Comparison of ENCODE assay signal across 8 cellular contexts in genomic region chr6:30060982-30061765, GRCh38. TPM values are rescaled to one million over a fixed set of nuclear protein-coding genes. Genes with fewer than 3 reads are reported as not detected.
DNase-seq lines count a peak whose midpoint lies in the region; ATAC-seq and TF ChIP-seq lines count a peak whose summit lies in the region.

POLR1H (plus strand) TSS chr6:30061265; CDS start chr6:30061525, 260 bp downstream.

- H4K20me1 ChIP-seq in DOHH2 (ENCODE audit: control insufficient read depth, insufficient read depth, low read depth, low read length), result no peaks in the 10 kb centered on the region
- no peaks in the 10 kb centered on the region for H4K20me1 ChIP-seq in Loucy (ENCODE audit: insufficient read depth, low read length, poor library complexity, severe bottlenecking)

- H3K36me3 ChIP-seq in DOHH2 (ENCODE audit: control insufficient read depth, low read length), result peaks cover 56% of the 10 kb centered on the region
- H3K36me3 ChIP-seq in Loucy (ENCODE audit: insufficient read depth, low read length), result no peaks in the 10 kb centered on the region; the same call in 1 of the 2 replicates

- no peaks in the 10 kb centered on the region for H3K9me3 Mint-ChIP-seq in natural killer cell

- peak within 1 kb of the TSS; percentile 81 for H3K4me2 ChIP-seq in DOHH2 (ENCODE audit: low read length)
- peak within 1 kb of the TSS; percentile 84 for H3K4me2 ChIP-seq in Loucy (ENCODE audit: low read depth, low read length, poor library complexity, severe bottlenecking)

- H3K9ac ChIP-seq in Loucy (ENCODE audit: low read depth, low read length, poor library complexity, severe bottlenecking), result peak within 1 kb of the TSS; percentile 96

- peak within 1 kb of the TSS; percentile 100 for H3K4me3 ChIP-seq in DOHH2 (ENCODE audit: low read length)
- H3K4me3 ChIP-seq in Loucy (ENCODE audit: low read length, poor library complexity, severe bottlenecking), result peak within 1 kb of the TSS; percentile 93
- H3K4me3 ChIP-seq in fibroblast of mammary gland (ENCODE audit: control insufficient read depth, low read depth, low read length), result peak within 1 kb of the TSS; percentile 90

- H3K9me3 ChIP-seq in DOHH2 (ENCODE audit: control insufficient read depth, insufficient read depth, low read length) (no peaks in the 10 kb centered on the region), Loucy (ENCODE audit: insufficient read depth, low read depth, low read length) (no peaks in the 10 kb centered on the region)

- H3K9me2 ChIP-seq in DOHH2 (replicated peaks; ENCODE audit: control insufficient read depth, low read length) (no peaks in the 10 kb centered on the region), Loucy (replicated peaks; ENCODE audit: low read depth, low read length) (no peaks in the 10 kb centered on the region)

- peak; percentile 95 for TF ChIP-seq POLR2A in Raji (IDR thresholded peaks at IDR 0.05; ENCODE audit: insufficient read depth, low read depth, low read length)

- peak; percentile 82 to 95 (median 88) for ATAC-seq in natural killer cell

- H3K4me1 ChIP-seq in DOHH2 (ENCODE audit: control insufficient read depth, low read length) (peaks cover 31% of the 10 kb centered on the region), Loucy (ENCODE audit: insufficient read depth, low read length, poor library complexity, severe bottlenecking) (peaks cover 38% of the 10 kb centered on the region)

- H3K27ac Mint-ChIP-seq in natural killer cell, result peak within 1 kb of the TSS; percentile 98 to 99

- H3K79me2 ChIP-seq in DOHH2 (ENCODE audit: control insufficient read depth, low read length) (peaks cover 44% of the 10 kb centered on the region), Loucy (ENCODE audit: insufficient read depth, low read length) (peaks cover 58% of the 10 kb centered on the region)

- TF ChIP-seq CTCF in DOHH2 (IDR thresholded peaks at IDR 0.05; ENCODE audit: low read depth, low read length, poor library complexity, severe bottlenecking) (no peak), Loucy (conservative IDR thresholded peaks at IDR 0.05; ENCODE audit: low read length) (no peak), fibroblast of mammary gland (conservative IDR thresholded peaks at IDR 0.05; ENCODE audit: control insufficient read depth, insufficient read depth, low read depth, low read length) (no peak), natural killer cell (IDR thresholded peaks at IDR 0.05) (no peak)

- H3K36me3 Mint-ChIP-seq in natural killer cell, result no peaks in the 10 kb centered on the region

- no peaks in the 10 kb centered on the region for H3K27me3 Mint-ChIP-seq in natural killer cell (ENCODE audit: low read depth in 2 of 2)

- H2AFZ ChIP-seq in Loucy (ENCODE audit: low read length), result peak within 1 kb of the TSS; percentile 92

- intact Hi-C loops in natural killer cell (cut with micrococcal nuclease), result loop anchor here (5.0 kb wide), 1 partner anchor 119 kb away; the partner anchor contains the start of gene HLA-A

- H3K27ac ChIP-seq in DOHH2 (ENCODE audit: low read depth, low read length), result peak within 1 kb of the TSS; percentile 49

- H3K27me3 ChIP-seq in DOHH2 (ENCODE audit: control insufficient read depth, low read length) (no peaks in the 10 kb centered on the region), Loucy (ENCODE audit: insufficient read depth, low read length, poor library complexity, severe bottlenecking) (no peaks in the 10 kb centered on the region)

- H3K4me3 Mint-ChIP-seq in natural killer cell, result peak within 1 kb of the TSS; percentile 99

- peak; percentile 67 for DNase-seq in GOT3 (lab: John Stamatoyannopoulos, UW)
- DNase-seq in activated T-helper 9 cell treated with anti-CD3 and anti-CD28 coated beads, Interleukin-2, amount 50 U/mL, for 16 hours (ENCODE audit: low read depth), result peak; percentile 78
- peak; percentile 97 for DNase-seq in fibroblast of mammary gland (ENCODE audit: low read depth)
- peak; percentile 82 for DNase-seq in natural killer cell
- peak; percentile 82 for DNase-seq in stimulated activated naive CD4-positive, alpha-beta T cell treated with Interleukin-2 at 50 U/mL for 16 hours (lab: John Stamatoyannopoulos, UW)

- H3F3A ChIP-seq in DOHH2 (ENCODE audit: control insufficient read depth, insufficient read depth) (peaks cover 4% of the 10 kb centered on the region; the same call in 1 of the 2 replicates), Loucy (ENCODE audit: low read depth) (no peaks in the 10 kb centered on the region)

- H3K4me1 Mint-ChIP-seq in natural killer cell, result peaks cover 33 to 37% of the 10 kb centered on the region in 2 donors

RNA-seq across cellular contexts. Expression of gene POLR1H, which starts in this region (rescaled TPM):
- 10 to 100 TPM; 21.0 to 36.2 (median 28.5) TPM for total RNA-seq in natural killer cell

Comparison
In these comparisons a context has a peak if more than half of its experiments do, and no peak if none do; other contexts are left out.
1. Peak in every context shown above with its lines: DNase-seq, ATAC-seq, H3K4me3 ChIP-seq and H3K27ac ChIP-seq.